Comparison of ENCODE assay signal across 8 cellular contexts in genomic region chr2:70901235-70902066, GRCh38. TPM values are rescaled to one million over a fixed set of nuclear protein-coding genes. Genes with fewer than 3 reads are reported as not detected.
DNase-seq lines count a peak whose midpoint lies in the region; ATAC-seq, FAIRE-seq and TF ChIP-seq lines count a peak whose summit lies in the region.

No MANE protein-coding gene starts in this region.

- WGBS in liver = 10% methylated on average over 77 of the region's 77 CpGs
- 15% methylated on average over 69 of the region's 77 CpGs; no CpG with 5 or more reads in 1 of the 2 donors for WGBS in transverse colon (ENCODE audit: low coverage in 1 of 2), 2 donors

- TF ChIP-seq EP300 in transverse colon (IDR thresholded peaks at IDR 0.05; ENCODE audit: low read depth) = no peak

- no peak for ATAC-seq in HG03442 (IDR thresholded peaks at IDR 0.05; ENCODE audit: unreplicated experiment)

- no peak overlapping the region for H3K27ac ChIP-seq in liver (ENCODE audit: low read depth in 1 of 2, low read length in 2 of 2)
- H3K27ac ChIP-seq in transverse colon = no peak overlapping the region

- H3K36me3 ChIP-seq in liver (ENCODE audit: control insufficient read depth in 4 of 4, insufficient read depth in 3 of 4, low read depth in 1 of 4, low read length in 3 of 4) (no peaks in the 10 kb centered on the region), transverse colon (no peaks in the 10 kb centered on the region)

- no peak for TF ChIP-seq POLR2A in transverse colon (IDR thresholded peaks at IDR 0.05)

- in situ Hi-C loops in transverse colon (cut with MboI; ENCODE audit: low pct_ligation_motif_present in 1 of 4, low pct_unique_long_range_greater_than_20kb in 1 of 4, low sequenced_read_pairs in 3 of 4) = no loop called here

- no peak for TF ChIP-seq RAD21 in liver (IDR thresholded peaks at IDR 0.05)

- peak overlapping the region; percentile 62 to 63 for H3K4me3 ChIP-seq in cardiac fibroblast (replicated peaks in 1 of 2; ENCODE audit: low read depth in 2 of 2, low read length in 2 of 2)
- peak overlapping the region in 2 of 3 donors; percentile 23 to 43 for H3K4me3 ChIP-seq in liver (ENCODE audit: low read depth in 1 of 3, low read length in 3 of 3)
- H3K4me3 ChIP-seq in transverse colon = peak overlapping the region; percentile 19 to 52 (median 29)

- intact Hi-C loops in transverse colon (cut with DNase I; ENCODE audit: low total_unique reads) = no loop called here

- peaks cover 4 to 33% (median 23%) of the 10 kb centered on the region in 4 donors for H3K27me3 ChIP-seq in liver (ENCODE audit: control insufficient read depth in 4 of 4, insufficient read depth in 4 of 4, low read length in 3 of 4)
- peaks cover 99% of the 10 kb centered on the region for H3K27me3 ChIP-seq in transverse colon

- no peak for FAIRE-seq in D721Med (lab: Jason Lieb, UNC)

- H3K9ac ChIP-seq in liver (ENCODE audit: low read depth in 1 of 2, low read length in 2 of 2) = no peak overlapping the region

- peaks cover 8 to 33% (median 20%) of the 10 kb centered on the region in 4 donors for H3K4me1 ChIP-seq in liver (ENCODE audit: control insufficient read depth in 4 of 4, insufficient read depth in 4 of 4, low read length in 3 of 4)
- peaks cover 16 to 26% (median 23%) of the 10 kb centered on the region in 4 donors for H3K4me1 ChIP-seq in transverse colon

- H3K9me3 ChIP-seq in liver (ENCODE audit: control insufficient read depth in 4 of 4, low read length in 3 of 4) (peaks cover 0 to 4% (median 0%) of the 10 kb centered on the region in 4 donors), transverse colon (no peaks in the 10 kb centered on the region)

- TF ChIP-seq CTCF in cardiac fibroblast (IDR thresholded peaks at IDR 0.05; ENCODE audit: low read depth, low read length) = no peak
- TF ChIP-seq CTCF in liver (IDR thresholded peaks at IDR 0.05; ENCODE audit: low read depth, low read length, missing input control) = no peak
- no peak for TF ChIP-seq CTCF in transverse colon (IDR thresholded peaks at IDR 0.05)
- TF ChIP-seq CTCF in D721Med (IDR thresholded peaks at IDR 0.05; ENCODE audit: insufficient read depth, missing control alignments) = no peak

- peak; percentile 41 for DNase-seq in EH (ENCODE audit: low read depth)
- DNase-seq in NCI-H1092 (lab: John Stamatoyannopoulos, UW) = peak; percentile 10
- peak; percentile 48 to 70 for DNase-seq in cardiac fibroblast (ENCODE audit: low read depth in 2 of 2)
- DNase-seq in transverse colon = no peak
- DNase-seq in activated CD4-positive, alpha-beta T cell treated with anti-CD3 and anti-CD28 coated beads for 48 hours = no peak
- DNase-seq in D721Med (ENCODE audit: insufficient read length, low spot score) = no peak

TF ChIP-seq in liver, 16 proteins besides CTCF, POLR2A, EP300 and RAD21:
- TF ChIP-seq ZBTB33 (IDR thresholded peaks at IDR 0.05) (no peak), HNF4A (conservative IDR thresholded peaks at IDR 0.05) (no peak), EGR1 (IDR thresholded peaks at IDR 0.05; ENCODE audit: low read depth in 2 of 2) (no peak), SP1 (IDR thresholded peaks at IDR 0.05) (no peak), HNF4G (IDR thresholded peaks at IDR 0.05) (no peak), NR2F2 (IDR thresholded peaks at IDR 0.05) (no peak), ATF3 (IDR thresholded peaks at IDR 0.05) (no peak), MAX (IDR thresholded peaks at IDR 0.05) (no peak), JUND (IDR thresholded peaks at IDR 0.05) (no peak), RXRA (IDR thresholded peaks at IDR 0.05) (no peak), FOXA2 (IDR thresholded peaks at IDR 0.05) (no peak), TAF1 (conservative IDR thresholded peaks at IDR 0.05) (no peak), REST (IDR thresholded peaks at IDR 0.05) (no peak)

RNA-seq across cellular contexts. Expression of gene VAX2, which starts 1.1 kb away (rescaled TPM):
- total RNA-seq in liver (not detected), transverse colon (not detected)
- under 1 TPM in 1 of 2 donors, not detected in 1; 0.05 TPM for polyA plus RNA-seq in liver

RNA-seq across cellular contexts. Expression of gene ATP6V1B1, which starts 34.2 kb away (rescaled TPM):
- total RNA-seq in liver (not detected), transverse colon (not detected)
- not detected for polyA plus RNA-seq in liver

Comparison
In these comparisons a context has a peak if more than half of its experiments do, and no peak if none do; other contexts are left out.
1. DNase-seq: peak in EH (single experiment), NCI-H1092 (single experiment) and cardiac fibroblast (2 of 2); none in transverse colon (single experiment), activated CD4-positive, alpha-beta T cell treated with anti-CD3 and anti-CD28 coated beads for 48 hours (single experiment) and D721Med (single experiment).
2. Peak in every context shown above with its lines, with median percentiles within 50 percentile points of each other: H3K4me3 ChIP-seq.